In genomic region chr22:17830041-17830961, GRCh38 we compare ENCODE assay signal across 8 cellular contexts. TPM values are rescaled to one million over a fixed set of nuclear protein-coding genes. Genes with fewer than 3 reads are reported as not detected.
A peak's percentile ranks its signal among the peaks of the same experiment; 100 is the strongest.
DNase-seq lines count a peak whose midpoint lies in the region; ATAC-seq, FAIRE-seq and TF ChIP-seq lines count a peak whose summit lies in the region.

No MANE protein-coding gene starts in this region.

- no peak for TF ChIP-seq POLR2A in tibial nerve (IDR thresholded peaks at IDR 0.05)

- H3K27ac Mint-ChIP-seq in activated naive CD8-positive, alpha-beta T cell treated with anti-CD3 and anti-CD28 coated beads, Interleukin-2, amount 50 U/mL, for 24 hours = no peak overlapping the region

- no peaks in the 10 kb centered on the region for H3K36me3 ChIP-seq in MM.1S (replicated peaks; ENCODE audit: insufficient read depth, low read length)
- peaks cover 0 to 55% (median 4%) of the 10 kb centered on the region in 3 donors for H3K36me3 ChIP-seq in tibial nerve

- H3K4me2 ChIP-seq in MM.1S (ENCODE audit: low read depth, low read length) = no peak overlapping the region

- no peaks in the 10 kb centered on the region for H3K9me3 Mint-ChIP-seq in activated naive CD8-positive, alpha-beta T cell treated with anti-CD3 and anti-CD28 coated beads, Interleukin-2, amount 50 U/mL, for 24 hours

- no peaks in the 10 kb centered on the region for H3K9me2 ChIP-seq in MM.1S (replicated peaks; ENCODE audit: insufficient read depth, low read length)

- in situ Hi-C loops in ACHN (cut with HindIII; ENCODE audit: low pct_ligation_motif_present, low pct_unique_long_range_greater_than_20kb, low sequenced_read_pairs) = no loop called here

- 33 to 38% methylated on average over 28 to 30 of the region's 31 CpGs for WGBS in tibial nerve, 2 donors

- no peaks in the 10 kb centered on the region for H3F3A ChIP-seq in MM.1S (ENCODE audit: insufficient read depth, low read length)

- H3K27ac ChIP-seq in MM.1S (ENCODE audit: low read length) = no peak overlapping the region
- H3K27ac ChIP-seq in tibial nerve = peak overlapping the region; percentile 66 to 90 (median 84)

- no peaks in the 10 kb centered on the region for H3K27me3 ChIP-seq in MM.1S (replicated peaks; ENCODE audit: insufficient read depth, low read length)
- no peaks in the 10 kb centered on the region for H3K27me3 ChIP-seq in tibial nerve

- H3K4me1 ChIP-seq in MM.1S (ENCODE audit: low read length) = no peaks in the 10 kb centered on the region
- peaks cover 0 to 60% (median 32%) of the 10 kb centered on the region in 4 donors for H3K4me1 ChIP-seq in tibial nerve

- no peak overlapping the region for H3K9ac ChIP-seq in MM.1S (ENCODE audit: low read length)

- no peaks in the 10 kb centered on the region for H3K27me3 Mint-ChIP-seq in activated naive CD8-positive, alpha-beta T cell treated with anti-CD3 and anti-CD28 coated beads, Interleukin-2, amount 50 U/mL, for 24 hours

- no peaks in the 10 kb centered on the region for H3K4me1 Mint-ChIP-seq in activated naive CD8-positive, alpha-beta T cell treated with anti-CD3 and anti-CD28 coated beads, Interleukin-2, amount 50 U/mL, for 24 hours

- peak; percentile 80 for ATAC-seq in activated naive CD8-positive, alpha-beta T cell treated with anti-CD3 and anti-CD28 coated beads, Interleukin-2, amount 50 U/mL, for 24 hours
- ATAC-seq in Right ventricle myocardium inferior = peak; percentile 79

- intact Hi-C loops in Right ventricle myocardium inferior (cut with DNase I) = loop anchor here (1.0 kb wide), 3 partner anchors 60 to 246 kb away; partner anchors contain the start of gene MICAL3

- TF ChIP-seq CTCF in MM.1S (IDR thresholded peaks at IDR 0.05; ENCODE audit: low read length) (peak; percentile 98), tibial nerve (IDR thresholded peaks at IDR 0.05) (peak; percentile 97 to 99 (median 99))

- peak in 1 of 2 donors; percentile 45 for TF ChIP-seq EP300 in tibial nerve (IDR thresholded peaks at IDR 0.05)

- H2AFZ ChIP-seq in MM.1S (ENCODE audit: low read length) = no peak overlapping the region

- H4K20me1 ChIP-seq in MM.1S (ENCODE audit: insufficient read depth, low read length) = no peaks in the 10 kb centered on the region

- H3K36me3 Mint-ChIP-seq in activated naive CD8-positive, alpha-beta T cell treated with anti-CD3 and anti-CD28 coated beads, Interleukin-2, amount 50 U/mL, for 24 hours (ENCODE audit: low read depth) = peaks cover 9% of the 10 kb centered on the region

- H3K9me3 ChIP-seq in MM.1S (replicated peaks; ENCODE audit: insufficient read depth, low read length) (no peaks in the 10 kb centered on the region), tibial nerve (no peaks in the 10 kb centered on the region)

- H3K79me2 ChIP-seq in MM.1S (ENCODE audit: low read length) = no peaks in the 10 kb centered on the region

- peak; percentile 91 for FAIRE-seq in GM18507 (lab: Jason Lieb, UNC)

- DNase-seq in ACHN (peak; percentile 68), GM18507 (ENCODE audit: extremely low spot score, insufficient read length, low read depth) (peak; percentile 70), MM.1S (peak; percentile 69), SKM-1 treated with dmso at 0.1 percent for 144 hours (lab: John Stamatoyannopoulos, UW; ENCODE audit: unreplicated experiment) (peak; percentile 62), Right ventricle myocardium inferior (ENCODE audit: missing footprints) (peak; percentile 89), pons (ENCODE audit: low spot score) (peak; percentile 88), tibial nerve (ENCODE audit: low spot score in 2 of 2) (peak; percentile 86 to 97)
- peak; percentile 84 for DNase-seq in activated naive CD8-positive, alpha-beta T cell treated with anti-CD3 and anti-CD28 coated beads, Interleukin-2, amount 50 U/mL, for 24 hours

- H3K4me3 ChIP-seq in MM.1S (ENCODE audit: low read length) (no peak overlapping the region), tibial nerve (no peak overlapping the region)

- no peak overlapping the region for H3K4me3 Mint-ChIP-seq in activated naive CD8-positive, alpha-beta T cell treated with anti-CD3 and anti-CD28 coated beads, Interleukin-2, amount 50 U/mL, for 24 hours

RNA-seq across cellular contexts. Expression of gene BID, which starts 56.0 kb away (rescaled TPM):
- total RNA-seq in Right ventricle myocardium inferior = 23.2 TPM
- 10 to 100 TPM in 2 of 4 donors, 1 to 10 TPM in 2; 6.3 to 47.1 (median 13.7) TPM for total RNA-seq in tibial nerve
